8 cellular contexts compared by ENCODE assay signal in genomic region chr5:115624994-115625393, GRCh38. TPM values are rescaled to one million over a fixed set of nuclear protein-coding genes. Genes with fewer than 3 reads are reported as not detected.
DNase-seq lines count a peak whose midpoint lies in the region; ATAC-seq and TF ChIP-seq lines count a peak whose summit lies in the region.

No MANE protein-coding gene starts in this region.

- H3K36me3 ChIP-seq in Panc1 (ENCODE audit: control insufficient read depth, insufficient read depth, low read length): peaks cover 22% of the 10 kb centered on the region
- no peaks in the 10 kb centered on the region for H3K36me3 ChIP-seq in hepatocyte (replicated peaks; ENCODE audit: insufficient read depth, low read depth)
- peaks cover 0 to 9% (median 5%) of the 10 kb centered on the region in 4 donors for H3K36me3 ChIP-seq in stomach

- H3K27me3 ChIP-seq in Panc1 (ENCODE audit: control insufficient read depth, insufficient read depth, low read length) (no peaks in the 10 kb centered on the region), hepatocyte (no peaks in the 10 kb centered on the region), stomach (no peaks in the 10 kb centered on the region)

- no peaks in the 10 kb centered on the region for H3K9me3 ChIP-seq in Panc1 (ENCODE audit: control insufficient read depth, insufficient read depth, low read depth, low read length)
- no peaks in the 10 kb centered on the region for H3K9me3 ChIP-seq in hepatocyte (ENCODE audit: low read depth)
- H3K9me3 ChIP-seq in stomach: no peaks in the 10 kb centered on the region

- no peak for TF ChIP-seq EP300 in stomach (IDR thresholded peaks at IDR 0.05)

- peaks cover 61% of the 10 kb centered on the region for H3K79me2 ChIP-seq in hepatocyte

- ATAC-seq in Panc1: no peak
- no peak for ATAC-seq in omental fat pad (ENCODE audit: low FRiP score)
- ATAC-seq in HG02884 (IDR thresholded peaks at IDR 0.05; ENCODE audit: unreplicated experiment): no peak

- peak overlapping the region; percentile 98 for H3K4me3 ChIP-seq in Panc1 (ENCODE audit: low read depth in 2 of 2, low read length in 2 of 2)
- H3K4me3 ChIP-seq in hepatocyte: peak overlapping the region; percentile 76
- peak overlapping the region; percentile 61 to 94 (median 84) for H3K4me3 ChIP-seq in stomach

- peaks cover 40% of the 10 kb centered on the region for H4K20me1 ChIP-seq in hepatocyte (ENCODE audit: insufficient read depth, poor library complexity, severe bottlenecking)

- intact Hi-C loops in Panc1 (cut with micrococcal nuclease; ENCODE audit: unreplicated experiment) (no loop called here), stomach (cut with DNase I; ENCODE audit: low total_unique reads) (no loop called here)

- DNase-seq in NCI-H2107 treated with DMSO at 0.1 percent for 48 hours (lab: John Stamatoyannopoulos, UW; ENCODE audit: unreplicated experiment) (peak; percentile 16), NCI-H2107 (lab: John Stamatoyannopoulos, UW) (no peak), Panc1 (ENCODE audit: low read depth, low spot score) (no peak), hepatocyte (ENCODE audit: low spot score) (peak; percentile 27), stomach (no peak), omental fat pad (ENCODE audit: low spot score) (no peak), NCI-H526 treated with DMSO at 0.1 percent for 48 hours (lab: John Stamatoyannopoulos, UW) (no peak)

- H3K4me2 ChIP-seq in hepatocyte: peak overlapping the region; percentile 84

- TF ChIP-seq CTCF in Panc1 (IDR thresholded peaks at IDR 0.05) (no peak), hepatocyte (IDR thresholded peaks at IDR 0.05; ENCODE audit: poor library complexity) (no peak), stomach (IDR thresholded peaks at IDR 0.05) (no peak), omental fat pad (IDR thresholded peaks at IDR 0.05) (no peak)

- peak overlapping the region; percentile 93 for H3K27ac ChIP-seq in Panc1 (ENCODE audit: low read length)
- peak overlapping the region; percentile 98 for H3K27ac ChIP-seq in hepatocyte
- H3K27ac ChIP-seq in stomach: peak overlapping the region in 4 of 5 donors; percentile 91 to 98 (median 97)

- POLR2A ChIA-PET in Panc1 (lab: Charles Lee): no interaction called here

- H3K9me2 ChIP-seq in hepatocyte (replicated peaks; ENCODE audit: insufficient read depth): no peaks in the 10 kb centered on the region

- in situ Hi-C loops in Panc1 (cut with HindIII; ENCODE audit: low pct_unique_long_range_greater_than_20kb, low sequenced_read_pairs): no loop called here

- no TSS peak for BruUV-seq in Panc1 (replicated peaks; lab: Mats Ljungman, UMichigan)

- 38% methylated on average over 3 of the region's 3 CpGs for WGBS in hepatocyte (ENCODE audit: low lambda C conversion rate, missing lambda C conversion rate)
- 7 to 22% (median 21%) methylated on average over 3 of the region's 3 CpGs for WGBS in stomach, 5 donors

- H2AFZ ChIP-seq in hepatocyte: peak overlapping the region; percentile 71

- CTCF ChIA-PET in Panc1 (lab: Charles Lee): no interaction called here

- no peak for TF ChIP-seq POLR2A in stomach (IDR thresholded peaks at IDR 0.05)

- peaks cover 17% of the 10 kb centered on the region for H3K4me1 ChIP-seq in Panc1 (ENCODE audit: control insufficient read depth, insufficient read depth, low read length)
- H3K4me1 ChIP-seq in hepatocyte (ENCODE audit: insufficient read depth): peaks cover 10% of the 10 kb centered on the region
- peaks cover 27 to 54% (median 42%) of the 10 kb centered on the region in 4 donors for H3K4me1 ChIP-seq in stomach

RNA-seq across cellular contexts. Expression of gene TMED7, which starts 0.8 kb away (rescaled TPM):
- total RNA-seq in Panc1 (2021; ENCODE audit: unreplicated experiment) (113 TPM), hepatocyte (184 and 214 TPM in 2 replicates), stomach (100 to 1,000 TPM in 2 of 5 donors, 10 to 100 TPM in 2, 1 to 10 TPM in 1; 9.8 to 169 (median 54.3) TPM), omental fat pad (10 to 100 TPM; 73.1 to 88.5 (median 80.3) TPM)
- 65.0 TPM for polyA plus RNA-seq in Panc1 (2012; ENCODE audit: insufficient read length)
- polyA plus RNA-seq in hepatocyte (75.3 and 88.1 TPM in 2 replicates), stomach (10 to 100 TPM; 12.8 to 16.5 (median 13.9) TPM)

RNA-seq across cellular contexts. Expression of gene TICAM2, which starts 22.7 kb away (rescaled TPM):
- 1.6 TPM for total RNA-seq in Panc1 (2021; ENCODE audit: unreplicated experiment)
- polyA plus RNA-seq in Panc1 (2012; ENCODE audit: insufficient read length): not detected
- total RNA-seq in hepatocyte: 2.1 TPM in 1 of 2 replicates, not detected in the other
- polyA plus RNA-seq in hepatocyte: 2.5 TPM in 2 replicates
- total RNA-seq in stomach: 1 to 10 TPM in 2 of 5 donors, not detected in 3; 2.4 to 9.9 TPM
- 1 to 10 TPM; 1.4 to 3.5 (median 2.3) TPM for polyA plus RNA-seq in stomach
- 1 to 10 TPM; 1.2 to 3.9 (median 1.7) TPM for total RNA-seq in omental fat pad

Comparison
In these comparisons a context has a peak if more than half of its experiments do, and no peak if none do; other contexts are left out.
1. DNase-seq: peak in NCI-H2107 treated with DMSO at 0.1 percent for 48 hours (single experiment) and hepatocyte (single experiment); none in NCI-H2107 (single experiment), Panc1 (single experiment), stomach (single experiment), omental fat pad (single experiment) and NCI-H526 treated with DMSO at 0.1 percent for 48 hours (single experiment).
2. Peak in every context shown above with its lines, with median percentiles within 50 percentile points of each other: H3K27ac ChIP-seq and H3K4me3 ChIP-seq.